Comparison of ENCODE assay signal across 9 cellular contexts in the genomic region with DNA sequence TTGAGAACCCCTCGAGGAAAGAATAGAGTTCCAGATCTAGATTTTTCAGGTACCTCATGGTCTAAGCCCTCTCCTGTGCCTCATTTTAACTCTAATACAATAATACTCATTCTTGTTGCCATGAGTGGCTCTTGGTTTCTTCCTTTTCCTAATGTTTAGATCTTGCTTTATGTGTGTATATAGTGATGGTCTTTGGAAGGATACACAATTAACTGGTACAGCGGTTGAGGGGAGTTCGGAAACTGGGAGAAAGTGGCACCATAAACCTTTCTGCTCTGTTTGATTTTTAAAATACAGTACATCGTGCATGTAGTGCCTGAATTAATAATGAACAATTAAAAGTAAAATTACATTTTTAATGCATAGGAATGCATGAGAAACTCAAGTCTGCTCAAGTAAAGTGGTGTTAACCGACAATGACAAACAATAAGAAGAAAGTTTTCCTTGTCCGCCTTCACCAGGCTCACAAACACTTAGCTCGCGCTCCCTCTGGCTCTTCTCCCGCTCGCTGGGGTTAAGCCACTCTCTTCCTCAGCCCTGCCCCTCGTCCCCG. TPM values are rescaled to one million over a fixed set of nuclear protein-coding genes. Genes with fewer than 3 reads are reported as not detected.
DNase-seq lines count a peak whose midpoint lies in the region; ATAC-seq and TF ChIP-seq lines count a peak whose summit lies in the region.
"Had no signal": no experiment of that assay in that cellular context is flagged by ENCODE, and none has a peak within 500 bp of the region (broad histone marks: within the 10 kb centered on the region; RNA-seq: fewer than 3 reads in every experiment).

No MANE protein-coding gene starts in this region.

- 0 out of 2 replicates have a peak, but pooled peaks have one; percentile 4 for TF ChIP-seq CTCF in IMR-90 (conservative IDR thresholded peaks at IDR 0.05; ENCODE audit: low read depth, low read length)
- TF ChIP-seq CTCF in dorsolateral prefrontal cortex (IDR thresholded peaks at IDR 0.05 in 54 of 56, conservative IDR thresholded peaks at IDR 0.05 in 2 of 56; ENCODE audit: low read depth in 1 of 56, partially characterized antibody in 56 of 56): peak in 9 of 56 donors; percentile 11 to 53 (median 24)
- TF ChIP-seq CTCF in progenitor cell of endocrine pancreas (IDR thresholded peaks at IDR 0.05; ENCODE audit: unreplicated experiment): no peak

- H3K4me1 Mint-ChIP-seq in progenitor cell of endocrine pancreas (ENCODE audit: low read depth): peaks cover 22% of the 10 kb centered on the region

- dilution Hi-C loops in IMR-90 (cut with HindIII; ENCODE audit: low sequenced_read_pairs, unreplicated experiment): no loop called here

- H2BK5ac ChIP-seq in IMR-90 (ENCODE audit: low read depth, low read length, poor library complexity, severe bottlenecking): no peak overlapping the region

- no peak overlapping the region for H2AFZ ChIP-seq in IMR-90 (replicated peaks; ENCODE audit: low read length, poor library complexity)

- peak overlapping the region; percentile 95 for H3K27ac Mint-ChIP-seq in progenitor cell of endocrine pancreas

- no peaks in the 10 kb centered on the region for H3K9me1 ChIP-seq in IMR-90 (ENCODE audit: insufficient read depth, low read length)

- H3K4me3 Mint-ChIP-seq in progenitor cell of endocrine pancreas (ENCODE audit: low read depth): peak overlapping the region; percentile 94

- H3K9ac ChIP-seq in IMR-90 (ENCODE audit: low read depth, low read length): peak overlapping the region; percentile 55; the same call in 1 of the 2 replicates

- no peak overlapping the region for H3K27ac ChIP-seq in IMR-90 (ENCODE audit: insufficient read depth, low read length)
- H3K27ac ChIP-seq in dorsolateral prefrontal cortex: peak overlapping the region in 51 of 59 donors; percentile 37 to 97 (median 90)

- BruUV-seq in IMR-90 (replicated peaks; lab: Mats Ljungman, UMichigan): no TSS peak

- POLR2A ChIA-PET in IMR-90 (lab: Charles Lee; ENCODE audit: unreplicated experiment): interaction anchor here (0.6 to 1.0 kb wide), 3 partner anchors 15 to 178 kb away, joined by 3 to 5 read pairs (median 4); no protein-coding TSS in a partner anchor

- H3K4me2 ChIP-seq in IMR-90 (ENCODE audit: low read depth, low read length): peak overlapping the region; percentile 86

- H3K27me3 ChIP-seq in IMR-90 (ENCODE audit: control insufficient read depth, insufficient read depth, low read length) (no peaks in the 10 kb centered on the region), dorsolateral prefrontal cortex (no peaks in the 10 kb centered on the region)

- DNase-seq in IMR-90 (no peak), dorsolateral prefrontal cortex (no peak), progenitor cell of endocrine pancreas (ENCODE audit: low spot score, unreplicated experiment) (no peak), NCI-H146 treated with DMSO at 0.1 percent for 48 hours (lab: John Stamatoyannopoulos, UW; ENCODE audit: unreplicated experiment) (no peak), activated gamma-delta T cell (lab: John Stamatoyannopoulos, UW) (no peak), NCI-H187 treated with DMSO at 0.1 percent for 48 hours (lab: John Stamatoyannopoulos, UW) (no peak)

- H4K5ac ChIP-seq in IMR-90 (ENCODE audit: low read depth, low read length): no peak overlapping the region

- no peak overlapping the region for H3K4ac ChIP-seq in IMR-90 (ENCODE audit: low read depth, low read length)

- H2AK9ac ChIP-seq in IMR-90 (replicated peaks; ENCODE audit: low read depth, low read length, poor library complexity): no peak overlapping the region

- H3K79me1 ChIP-seq in IMR-90 (ENCODE audit: low read depth in 1 of 2, low read length in 2 of 2): peaks cover 3 to 19% of the 10 kb centered on the region in 2 experiments; a peak in 3 of 4 replicates

- H2BK120ac ChIP-seq in IMR-90 (ENCODE audit: low read depth, low read length): no peak overlapping the region

- peaks cover 2% of the 10 kb centered on the region for H3K9me3 Mint-ChIP-seq in progenitor cell of endocrine pancreas (ENCODE audit: low read depth)

- H3K4me1 ChIP-seq in IMR-90 (ENCODE audit: control insufficient read depth, insufficient read depth, low read length): no peaks in the 10 kb centered on the region

- H4K20me1 ChIP-seq in IMR-90 (ENCODE audit: insufficient read depth, low read length): peaks cover 29% of the 10 kb centered on the region

- no peak overlapping the region for H2BK20ac ChIP-seq in IMR-90 (ENCODE audit: low read depth, low read length)

- no peak for TF ChIP-seq POLR2A in IMR-90 (IDR thresholded peaks at IDR 0.05; ENCODE audit: low read depth, low read length)

- H3K14ac ChIP-seq in IMR-90 (replicated peaks; ENCODE audit: low read depth, low read length): no peak overlapping the region

- peak overlapping the region; percentile 30 for H3K4me3 ChIP-seq in IMR-90 (ENCODE audit: insufficient read depth, low read depth, low read length)
- peak overlapping the region; percentile 62 to 96 (median 88) for H3K4me3 ChIP-seq in dorsolateral prefrontal cortex

- 0 out of 2 replicates have a peak overlapping the region, but pooled peaks have one; percentile 2 for H3K56ac ChIP-seq in IMR-90 (ENCODE audit: extremely low read depth, insufficient read depth, low read length)

- ATAC-seq in GM18873 (IDR thresholded peaks at IDR 0.05; ENCODE audit: low FRiP score, unreplicated experiment) (peak; percentile 14), IMR-90 (ENCODE audit: low read depth) (peak; percentile 1), esophagus mucosa (no peak)

- no peaks in the 10 kb centered on the region for H3K27me3 Mint-ChIP-seq in progenitor cell of endocrine pancreas

- CTCF ChIA-PET in IMR-90 (lab: Yijun Ruan, JAX): interaction anchor here (1.4 kb wide), 1 partner anchor 257 kb away, joined by 3 read pairs; a partner anchor contains a TSS

- H3K23ac ChIP-seq in IMR-90 (ENCODE audit: low read depth, low read length): no peak overlapping the region

- in situ Hi-C loops in IMR-90 (cut with MboI; ENCODE audit: low sequenced_read_pairs): no loop called here

- intact Hi-C loops in IMR-90 (cut with micrococcal nuclease) (loop anchor here (1.0 kb wide), 1 partner anchor 21 kb away; a partner anchor contains a TSS), dorsolateral prefrontal cortex (cut with DNase I) (loop anchor here (1.0 to 10.0 kb wide), 5 partner anchors 19 to 481 kb away; a partner anchor contains a TSS)

- 3% methylated on average over 6 of the region's 12 CpGs; no CpG with 5 or more reads in 1 of the 2 experiments for WGBS in IMR-90 (ENCODE audit: extremely low coverage in 2 of 2, insufficient read length in 1 of 2), 2 experiments

- H3K36me3 ChIP-seq in IMR-90 (ENCODE audit: control insufficient read depth, insufficient read depth, low read length): no peaks in the 10 kb centered on the region

- no peak overlapping the region for H3K18ac ChIP-seq in IMR-90 (ENCODE audit: low read depth, low read length)

- no peak overlapping the region for H4K91ac ChIP-seq in IMR-90 (ENCODE audit: insufficient read depth, low read depth, low read length)

- no peak overlapping the region for H2BK15ac ChIP-seq in IMR-90 (ENCODE audit: low read depth, low read length)

- 0 out of 4 replicates have a peak overlapping the region, but pooled peaks of 1 of the 2 experiments have one; percentile 56 for H4K8ac ChIP-seq in IMR-90 (ENCODE audit: low read depth in 2 of 2, low read length in 2 of 2)

- peaks cover 12% of the 10 kb centered on the region for H3K36me3 Mint-ChIP-seq in progenitor cell of endocrine pancreas (ENCODE audit: insufficient read depth)

- no peak for TF ChIP-seq RAD21 in IMR-90 (IDR thresholded peaks at IDR 0.05; ENCODE audit: low read length)

- no peaks in the 10 kb centered on the region for H3K9me3 ChIP-seq in IMR-90 (ENCODE audit: control insufficient read depth, insufficient read depth, low read length)

- H2AK5ac ChIP-seq in IMR-90 (ENCODE audit: low read depth, low read length): no peak overlapping the region

TF ChIP-seq in IMR-90, 13 proteins besides CTCF, POLR2A, EP300 and RAD21 (continues in another document):
- TF ChIP-seq SMC3 (IDR thresholded peaks at IDR 0.05; ENCODE audit: low read depth, low read length) (no peak), CEBPB (IDR thresholded peaks at IDR 0.05; ENCODE audit: low read depth, low read length) (no peak), CHD1 (IDR thresholded peaks at IDR 0.05; ENCODE audit: low read depth, low read length) (no peak), RCOR1 (IDR thresholded peaks at IDR 0.05; ENCODE audit: insufficient replicate concordance, low read length) (no peak), FOS (IDR thresholded peaks at IDR 0.05; ENCODE audit: low read depth, low read length) (no peak), MAFK (IDR thresholded peaks at IDR 0.05; ENCODE audit: low read depth, low read length) (no peak), BHLHE40 (IDR thresholded peaks at IDR 0.05; ENCODE audit: low read depth, low read length) (no peak), RFX5 (IDR thresholded peaks at IDR 0.05; ENCODE audit: low read depth, low read length) (no peak), NFE2L2 (IDR thresholded peaks at IDR 0.05; ENCODE audit: low read depth, low read length) (no peak), MXI1 (IDR thresholded peaks at IDR 0.05; ENCODE audit: borderline replicate concordance, low read depth, low read length) (no peak), MAZ (IDR thresholded peaks at IDR 0.05; ENCODE audit: borderline replicate concordance, low read depth, low read length) (no peak)

RNA-seq across cellular contexts. Expression of a gene that starts 0.4 kb away (rescaled TPM):
- total RNA-seq in IMR-90 (2012; rRNA removed) (15.6 and 20.8 TPM in 2 replicates), dorsolateral prefrontal cortex (10 to 100 TPM; 28.6 to 91.0 (median 50.9) TPM), progenitor cell of endocrine pancreas (99.6 and 101 TPM in 2 replicates), esophagus mucosa (33.0 TPM)
- polyA plus RNA-seq in IMR-90 (2012; rRNA removed): 10.4 and 13.7 TPM in 2 replicates
- polyA plus RNA-seq in IMR-90 (2012; cell fraction: cytosol; rRNA removed): 3.8 and 5.4 TPM in 2 replicates
- 2.9 and 17.2 TPM in 2 replicates for polyA plus RNA-seq in IMR-90 (2012; cell fraction: nucleus; rRNA removed; ENCODE audit: low replicate concordance)

RNA-seq across cellular contexts. Expression of a gene that starts 21.1 kb away (rescaled TPM):
- total RNA-seq in IMR-90 (2012; rRNA removed): 6.9 and 9.5 TPM in 2 replicates
- 11.5 and 12.4 TPM in 2 replicates for polyA plus RNA-seq in IMR-90 (2012; rRNA removed)
- 8.1 and 15.0 TPM in 2 replicates for polyA plus RNA-seq in IMR-90 (2012; cell fraction: cytosol; rRNA removed)
- 9.0 and 12.6 TPM in 2 replicates for polyA plus RNA-seq in IMR-90 (2012; cell fraction: nucleus; rRNA removed; ENCODE audit: low replicate concordance)
- 10 to 100 TPM; 17.5 to 59.6 (median 37.2) TPM for total RNA-seq in dorsolateral prefrontal cortex
- 16.7 and 19.6 TPM in 2 replicates for total RNA-seq in progenitor cell of endocrine pancreas
- total RNA-seq in esophagus mucosa: 7.5 TPM

RNA-seq across cellular contexts. Expression of a gene that starts 37.9 kb away (rescaled TPM):
- total RNA-seq in IMR-90 (2012; rRNA removed) (not detected in 2 replicates), dorsolateral prefrontal cortex (1 to 10 TPM in 2 of 120 experiments, under 1 TPM in 19, not detected in 99; 0.23 to 1.2 (median 0.43) TPM), progenitor cell of endocrine pancreas (not detected in 2 replicates), esophagus mucosa (0.48 TPM)
- polyA plus RNA-seq in IMR-90 (2012; rRNA removed): not detected in 2 replicates
- polyA plus RNA-seq in IMR-90 (2012; cell fraction: cytosol; rRNA removed): not detected in 2 replicates
- not detected in 2 replicates for polyA plus RNA-seq in IMR-90 (2012; cell fraction: nucleus; rRNA removed; ENCODE audit: low replicate concordance)
- total RNA-seq: subcutaneous adipose tissue had no signal
